In genomic region chr3:150763841-150764483, GRCh38 we compare ENCODE assay signal across 8 cellular contexts. TPM values are rescaled to one million over a fixed set of nuclear protein-coding genes. Genes with fewer than 3 reads are reported as not detected.
DNase-seq lines count a peak whose midpoint lies in the region; ATAC-seq and TF ChIP-seq lines count a peak whose summit lies in the region.

No MANE protein-coding gene starts in this region.

- peak overlapping the region; percentile 100 for H3K27ac Mint-ChIP-seq in activated CD8-positive, alpha-beta memory T cell treated with anti-CD3 and anti-CD28 coated beads, Interleukin-2, amount 10 ng/mL, durations not matched to agents 7 days and 5 days

- peak overlapping the region; percentile 91 for H3K4me3 Mint-ChIP-seq in activated CD8-positive, alpha-beta memory T cell treated with anti-CD3 and anti-CD28 coated beads, Interleukin-2, amount 10 ng/mL, durations not matched to agents 7 days and 5 days

- H3K9me3 ChIP-seq in endocrine pancreas (ENCODE audit: control insufficient read depth, low read length) (no peaks in the 10 kb centered on the region), stomach (no peaks in the 10 kb centered on the region)

- no peaks in the 10 kb centered on the region for H3K27me3 ChIP-seq in endocrine pancreas (ENCODE audit: control insufficient read depth, insufficient read depth, low read length)
- no peaks in the 10 kb centered on the region for H3K27me3 ChIP-seq in stomach

- peak; percentile 70 for DNase-seq in activated CD8-positive, alpha-beta memory T cell treated with anti-CD3 and anti-CD28 coated beads, Interleukin-2, amount 10 ng/mL, durations not matched to agents 7 days and 5 days
- DNase-seq in activated CD8-positive, alpha-beta memory T cell treated with anti-CD3 and anti-CD28 coated beads for 24 hours = no peak
- DNase-seq in NCI-H1417 treated with DMSO at 0.1 percent for 48 hours (lab: John Stamatoyannopoulos, UW) (peak; percentile 81), lung microvascular endothelial cell (ENCODE audit: low read depth in 2 of 2) (peak; percentile 66 to 70), stomach (peak; percentile 78)
- peak; percentile 59 for DNase-seq in activated CD4-positive, alpha-beta T cell treated with anti-CD3 and anti-CD28 coated beads for 48 hours

- H3K36me3 ChIP-seq in endocrine pancreas (ENCODE audit: control insufficient read depth, insufficient read depth, low read length) = no peaks in the 10 kb centered on the region
- H3K36me3 ChIP-seq in stomach = peaks cover 0 to 3% (median 0%) of the 10 kb centered on the region in 4 donors

- CTCF ChIA-PET in activated CD8-positive, alpha-beta memory T cell treated with anti-CD3 and anti-CD28 coated beads, Interleukin-2, amount 10 ng/mL, durations not matched to agents 7 days and 5 days (lab: Charles Lee) = interaction anchor here (0.5 to 3.1 kb wide), 19 partner anchors 13 to 387 kb away, joined by 3 to 23 read pairs (median 4); partner anchors contain the start of genes ERICH6, MED12L and SELENOT

- peak overlapping the region; percentile 98 to 100 (median 99) for H3K27ac ChIP-seq in stomach

- peak in 2 of 7 experiments; percentile 57 to 61 for TF ChIP-seq CTCF in stomach (IDR thresholded peaks at IDR 0.05)

- no peaks in the 10 kb centered on the region for H3K27me3 Mint-ChIP-seq in activated CD8-positive, alpha-beta memory T cell treated with anti-CD3 and anti-CD28 coated beads, Interleukin-2, amount 10 ng/mL, durations not matched to agents 7 days and 5 days

- no peak for TF ChIP-seq EP300 in stomach (IDR thresholded peaks at IDR 0.05)

- peaks cover 37% of the 10 kb centered on the region for H3K4me1 Mint-ChIP-seq in activated CD8-positive, alpha-beta memory T cell treated with anti-CD3 and anti-CD28 coated beads, Interleukin-2, amount 10 ng/mL, durations not matched to agents 7 days and 5 days

- peak; percentile 14 for ATAC-seq in activated CD8-positive, alpha-beta memory T cell treated with anti-CD3 and anti-CD28 coated beads, Interleukin-2, amount 10 ng/mL, durations not matched to agents 7 days and 5 days
- peak; percentile 15 for ATAC-seq in HG02571 (IDR thresholded peaks at IDR 0.05; ENCODE audit: unreplicated experiment)

- no peaks in the 10 kb centered on the region for H3K9me3 Mint-ChIP-seq in activated CD8-positive, alpha-beta memory T cell treated with anti-CD3 and anti-CD28 coated beads, Interleukin-2, amount 10 ng/mL, durations not matched to agents 7 days and 5 days (ENCODE audit: low read depth)

- WGBS in stomach, 5 donors = 3 to 5% (median 4%) methylated on average over 27 of the region's 27 CpGs

- peak overlapping the region; percentile 93 for H3K9ac ChIP-seq in endocrine pancreas (ENCODE audit: control insufficient read depth, insufficient read depth, low read length)

- no peak for TF ChIP-seq POLR2A in stomach (IDR thresholded peaks at IDR 0.05)

- H3K4me3 ChIP-seq in endocrine pancreas (ENCODE audit: control insufficient read depth, insufficient read depth, low read length) (peak overlapping the region; percentile 74), stomach (peak overlapping the region; percentile 67 to 90 (median 74))

- intact Hi-C loops in stomach (cut with DNase I; ENCODE audit: low total_unique reads) = no loop called here

- H3K4me1 ChIP-seq in endocrine pancreas (ENCODE audit: control insufficient read depth, insufficient read depth, low read length) (peaks cover 15% of the 10 kb centered on the region), stomach (peaks cover 16 to 38% (median 35%) of the 10 kb centered on the region in 4 donors)

- peaks cover 17% of the 10 kb centered on the region for H3K36me3 Mint-ChIP-seq in activated CD8-positive, alpha-beta memory T cell treated with anti-CD3 and anti-CD28 coated beads, Interleukin-2, amount 10 ng/mL, durations not matched to agents 7 days and 5 days

RNA-seq across cellular contexts. Expression of gene SIAH2, which starts 1.0 kb away (rescaled TPM):
- total RNA-seq in activated CD8-positive, alpha-beta memory T cell treated with anti-CD3 and anti-CD28 coated beads, Interleukin-2, amount 10 ng/mL, durations not matched to agents 7 days and 5 days = 10 to 100 TPM; 34.7 to 54.2 TPM
- total RNA-seq in lung microvascular endothelial cell (7.8 and 14.5 TPM in 2 replicates), stomach (10 to 100 TPM; 13.8 to 36.6 (median 26.6) TPM)
- polyA plus RNA-seq in stomach = 10 to 100 TPM; 14.9 to 18.6 (median 17.2) TPM
